In genomic region chr6:36956111-36956820, GRCh38 we compare ENCODE assay signal across 10 cellular contexts. TPM values are rescaled to one million over a fixed set of nuclear protein-coding genes. Genes with fewer than 3 reads are reported as not detected.
DNase-seq lines count a peak whose midpoint lies in the region; ATAC-seq, FAIRE-seq and TF ChIP-seq lines count a peak whose summit lies in the region.
"Had no signal": no experiment of that assay in that cellular context is flagged by ENCODE, and none has a peak within 500 bp of the region (broad histone marks: within the 10 kb centered on the region; RNA-seq: fewer than 3 reads in every experiment).

No MANE protein-coding gene starts in this region.

- H3K27me3 ChIP-seq in CD4-positive, alpha-beta memory T cell (ENCODE audit: insufficient read depth, low read length): no peaks in the 10 kb centered on the region
- no peaks in the 10 kb centered on the region for H3K27me3 ChIP-seq in bronchial epithelial cell (ENCODE audit: control insufficient read depth, insufficient read depth, low read length)

- H3K4me3 ChIP-seq in CD4-positive, alpha-beta memory T cell (ENCODE audit: low read length in 2 of 2): peak overlapping the region; percentile 5 to 35
- H3K4me3 ChIP-seq in bronchial epithelial cell (ENCODE audit: low read depth, low read length): no peak overlapping the region
- H3K4me3 ChIP-seq: HAP-1 had no signal

- FAIRE-seq in bronchial epithelial cell (lab: Jason Lieb, UNC): peak; percentile 18

- TF ChIP-seq CTCF in bronchial epithelial cell (IDR thresholded peaks at IDR 0.05; ENCODE audit: insufficient read depth, low read length, severe bottlenecking): no peak

- H3K4me1 Mint-ChIP-seq in CD4-positive, alpha-beta memory T cell: peaks cover 48 to 66% (median 57%) of the 10 kb centered on the region in 4 donors
- H3K4me1 Mint-ChIP-seq in naive thymus-derived CD8-positive, alpha-beta T cell: peaks cover 21 to 49% (median 36%) of the 10 kb centered on the region in 4 donors

- peaks cover 0 to 3% of the 10 kb centered on the region in 2 donors for H3K36me3 Mint-ChIP-seq in CD4-positive, alpha-beta memory T cell
- no peaks in the 10 kb centered on the region for H3K36me3 Mint-ChIP-seq in naive thymus-derived CD8-positive, alpha-beta T cell

- POLR2A ChIA-PET in CD4-positive, alpha-beta memory T cell (lab: Charles Lee; ENCODE audit: partially characterized antibody): interaction anchor here (1.0 to 3.3 kb wide), 7 partner anchors 7 to 81 kb away, joined by 3 to 26 read pairs (median 5); partner anchors contain the start of genes C6orf89, MTCH1 and PPIL1
- POLR2A ChIA-PET in naive thymus-derived CD8-positive, alpha-beta T cell (lab: Charles Lee): interaction anchor here (1.2 to 1.4 kb wide), 3 partner anchors 14 to 70 kb away, joined by 4 to 5 read pairs (median 5); partner anchors contain the start of genes C6orf89 and MTCH1

- H3K27me3 Mint-ChIP-seq in CD4-positive, alpha-beta memory T cell: no peaks in the 10 kb centered on the region
- H3K27me3 Mint-ChIP-seq in naive thymus-derived CD8-positive, alpha-beta T cell: no peaks in the 10 kb centered on the region

- H3K27ac ChIP-seq in CD4-positive, alpha-beta memory T cell (ENCODE audit: low read depth, low read length): peak overlapping the region; percentile 33

- no peaks in the 10 kb centered on the region for H3K9me3 Mint-ChIP-seq in CD4-positive, alpha-beta memory T cell
- no peaks in the 10 kb centered on the region for H3K9me3 Mint-ChIP-seq in naive thymus-derived CD8-positive, alpha-beta T cell
- H3K9me3 Mint-ChIP-seq: activated T-helper 2 cell treated with anti-CD3 and anti-CD28 coated beads, Interferon-gamma antibody, Interleukin-2, Interleukin-4, amounts not matched to agents 10 μg/mL and 5 μg/mL and 100 μg/mL, durations not matched to agents 14 hours and 24 hours and 36 hours had no signal

- intact Hi-C loops in CD4-positive, alpha-beta memory T cell (cut with micrococcal nuclease): no loop called here

- H3K36me3 ChIP-seq in CD4-positive, alpha-beta memory T cell (ENCODE audit: insufficient read depth, low read length): no peaks in the 10 kb centered on the region
- no peaks in the 10 kb centered on the region for H3K36me3 ChIP-seq in bronchial epithelial cell (ENCODE audit: control insufficient read depth, insufficient read depth, low read length)
- H3K36me3 ChIP-seq: HAP-1 had no signal

- DNase-seq in CD4-positive, alpha-beta memory T cell: no peak
- DNase-seq in HT-29 (ENCODE audit: low spot score) (peak; percentile 21), bronchial epithelial cell (ENCODE audit: low read depth) (peak; percentile 85), NCI-H446 (lab: John Stamatoyannopoulos, UW) (no peak), iPS-NIHi7 (ENCODE audit: extremely low spot score) (no peak), NCI-H146 (lab: John Stamatoyannopoulos, UW) (no peak)
- DNase-seq in naive thymus-derived CD8-positive, alpha-beta T cell: no peak
- DNase-seq: NCI-H510A treated with DMSO at 0.1 percent for 48 hours had no signal

- peak overlapping the region; percentile 83 to 93 (median 88) for H3K4me3 Mint-ChIP-seq in CD4-positive, alpha-beta memory T cell
- H3K4me3 Mint-ChIP-seq in naive thymus-derived CD8-positive, alpha-beta T cell: peak overlapping the region in 6 of 10 donors; percentile 41 to 81 (median 78)

- H3K27ac Mint-ChIP-seq in CD4-positive, alpha-beta memory T cell: peak overlapping the region; percentile 70 to 94 (median 88)
- peak overlapping the region in 8 of 10 donors; percentile 4 to 86 (median 68) for H3K27ac Mint-ChIP-seq in naive thymus-derived CD8-positive, alpha-beta T cell
- H3K27ac Mint-ChIP-seq: activated T-helper 2 cell treated with anti-CD3 and anti-CD28 coated beads, Interferon-gamma antibody, Interleukin-2, Interleukin-4, amounts not matched to agents 10 μg/mL and 5 μg/mL and 100 μg/mL, durations not matched to agents 14 hours and 24 hours and 36 hours had no signal

- CTCF ChIA-PET in CD4-positive, alpha-beta memory T cell (lab: Charles Lee; ENCODE audit: partially characterized antibody): interaction anchor here (0.6 to 3.9 kb wide), 12 partner anchors 10 to 428 kb away, joined by 3 to 21 read pairs (median 3); partner anchors contain the start of genes C6orf89 and MTCH1

- ATAC-seq in naive thymus-derived CD8-positive, alpha-beta T cell: peak in 1 of 2 donors; percentile 18

- peaks cover 68% of the 10 kb centered on the region for H3K4me1 ChIP-seq in CD4-positive, alpha-beta memory T cell (ENCODE audit: insufficient read depth, low read length)
- H3K4me1 ChIP-seq: HAP-1 had no signal

- no peaks in the 10 kb centered on the region for H3K9me3 ChIP-seq in CD4-positive, alpha-beta memory T cell (ENCODE audit: control insufficient read depth in 1 of 2, low read length in 2 of 2)
- H3K9me3 ChIP-seq: HAP-1 had no signal

RNA-seq across cellular contexts. Expression of gene PI16, which starts 1.7 kb away (rescaled TPM):
- 1 to 10 TPM; 5.8 to 6.0 TPM for total RNA-seq in CD4-positive, alpha-beta memory T cell
- 10 to 100 TPM; 31.5 to 53.8 TPM for polyA plus RNA-seq in CD4-positive, alpha-beta memory T cell
- 0.29 TPM in 1 of 2 replicates, not detected in the other for total RNA-seq in HT-29 (2014; rRNA removed; shearing (Covaris generic))
- not detected in 2 replicates for total RNA-seq in bronchial epithelial cell
- total RNA-seq in naive thymus-derived CD8-positive, alpha-beta T cell: 1 to 10 TPM in 1 of 2 experiments, under 1 TPM in 1; 0.65 to 1.1 TPM
- 1 to 10 TPM; 1.2 to 6.4 (median 3.5) TPM for polyA plus RNA-seq in naive thymus-derived CD8-positive, alpha-beta T cell
- total RNA-seq: activated T-helper 2 cell treated with anti-CD3 and anti-CD28 coated beads, Interferon-gamma antibody, Interleukin-2, Interleukin-4, amounts not matched to agents 10 μg/mL and 5 μg/mL and 100 μg/mL, durations not matched to agents 14 hours and 24 hours and 36 hours had no signal

RNA-seq across cellular contexts. Expression of gene MTCH1, which starts 29.7 kb away (rescaled TPM):
- 100 to 1,000 TPM; 142 to 151 TPM for total RNA-seq in CD4-positive, alpha-beta memory T cell
- 100 to 1,000 TPM in 1 of 2 donors, 10 to 100 TPM in 1; 94.1 to 125 TPM for polyA plus RNA-seq in CD4-positive, alpha-beta memory T cell
- 254 and 264 TPM in 2 replicates for total RNA-seq in HT-29 (2014; rRNA removed; shearing (Covaris generic))
- total RNA-seq in bronchial epithelial cell: 138 and 156 TPM in 2 replicates
- 100 to 1,000 TPM; 137 to 143 TPM for total RNA-seq in naive thymus-derived CD8-positive, alpha-beta T cell
- polyA plus RNA-seq in naive thymus-derived CD8-positive, alpha-beta T cell: 10 to 100 TPM; 63.2 to 78.3 (median 74.8) TPM

RNA-seq across cellular contexts. Expression of gene FGD2, which starts 49.2 kb away (rescaled TPM):
- total RNA-seq in CD4-positive, alpha-beta memory T cell: 1 to 10 TPM; 1.4 to 1.5 TPM
- polyA plus RNA-seq in CD4-positive, alpha-beta memory T cell: under 1 TPM in 1 of 2 donors, not detected in 1; 0.11 TPM
- 0.31 and 0.53 TPM in 2 replicates for total RNA-seq in HT-29 (2014; rRNA removed; shearing (Covaris generic))
- total RNA-seq in bronchial epithelial cell: under 0.01 and 0.26 TPM in 2 replicates
- total RNA-seq in naive thymus-derived CD8-positive, alpha-beta T cell: 1 to 10 TPM; 7.2 to 7.4 TPM
- polyA plus RNA-seq in naive thymus-derived CD8-positive, alpha-beta T cell: under 1 TPM in 1 of 3 donors, not detected in 2; 0.25 TPM

Comparison
In these comparisons a context has a peak if more than half of its experiments do, and no peak if none do; other contexts are left out.
1. DNase-seq: peak in HT-29 (single experiment) and bronchial epithelial cell (single experiment); none in CD4-positive, alpha-beta memory T cell (0 of 5), naive thymus-derived CD8-positive, alpha-beta T cell (0 of 10), NCI-H446 (0 of 2), iPS-NIHi7 (single experiment) and NCI-H146 (single experiment).